ENCODE assay signal across 11 cellular contexts in the genomic region with DNA sequence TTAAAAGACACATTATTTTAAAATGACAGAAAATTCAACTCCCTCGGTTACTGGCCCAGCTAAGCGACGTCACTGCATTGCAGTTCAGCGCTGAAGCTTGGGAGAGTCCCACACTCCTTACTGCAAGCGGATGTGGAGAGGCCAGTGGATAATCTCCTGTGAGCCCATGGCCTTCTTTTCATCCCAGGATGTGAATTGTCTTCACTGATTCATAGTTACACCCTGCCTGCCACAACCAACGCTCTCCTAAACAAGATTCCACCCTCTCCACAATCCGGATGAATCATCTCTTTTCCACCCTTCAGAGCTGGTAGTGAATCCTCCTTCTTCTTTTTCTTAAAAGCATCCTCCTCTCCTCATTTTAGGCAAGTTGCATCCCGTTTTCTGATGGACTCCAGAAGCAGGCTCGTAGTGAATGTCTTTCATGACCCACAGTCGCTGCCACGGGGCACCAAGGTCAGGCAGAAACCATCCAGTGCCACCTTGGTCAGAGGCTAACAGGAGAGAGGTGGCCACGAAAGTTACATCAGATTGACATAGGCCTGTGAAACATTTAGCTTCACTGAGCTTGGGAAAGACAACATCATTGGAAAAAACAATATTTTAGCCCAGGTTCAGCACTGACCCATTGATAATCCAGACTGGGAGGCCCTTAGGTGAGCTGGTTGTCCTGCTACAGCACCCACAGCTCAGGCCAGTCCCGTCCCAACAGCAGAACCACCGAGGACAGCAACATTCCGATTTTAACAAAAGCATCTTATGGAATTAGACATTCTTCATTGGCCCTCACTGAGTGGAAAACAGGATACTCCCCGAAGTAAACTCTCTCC. TPM values are rescaled to one million over a fixed set of nuclear protein-coding genes. Genes with fewer than 3 reads are reported as not detected.
DNase-seq lines count a peak whose midpoint lies in the region; ATAC-seq and TF ChIP-seq lines count a peak whose summit lies in the region.
"Had no signal": no experiment of that assay in that cellular context is flagged by ENCODE, and none has a peak within 500 bp of the region (broad histone marks: within the 10 kb centered on the region; RNA-seq: fewer than 3 reads in every experiment).

No MANE protein-coding gene starts in this region.

- H3K79me2 ChIP-seq in PC-3 (ENCODE audit: low read length), result peaks cover 39% of the 10 kb centered on the region
- no peaks in the 10 kb centered on the region for H3K79me2 ChIP-seq in neural progenitor cell (ENCODE audit: low read depth)

- H3K36me3 Mint-ChIP-seq in Calu3 (ENCODE audit: insufficient read depth, unreplicated experiment), result peaks cover 6% of the 10 kb centered on the region
- no peaks in the 10 kb centered on the region for H3K36me3 Mint-ChIP-seq in neural progenitor cell
- H3K36me3 Mint-ChIP-seq: CD4-positive, CD25-positive, alpha-beta regulatory T cell had no signal

- H2AFZ ChIP-seq in PC-3 (ENCODE audit: low read length) (no peak overlapping the region), neural progenitor cell (replicated peaks) (no peak overlapping the region)

- no peaks in the 10 kb centered on the region for H4K20me1 ChIP-seq in PC-3 (ENCODE audit: low read length)
- H4K20me1 ChIP-seq in neural progenitor cell (ENCODE audit: low read depth), result peaks cover 14% of the 10 kb centered on the region

- no peak for DNase-seq in Calu3
- peak; percentile 89 for DNase-seq in PC-3
- no peak for DNase-seq in epithelial cell of proximal tubule (ENCODE audit: low read depth)
- no peak for DNase-seq in neural progenitor cell (ENCODE audit: low spot score)
- DNase-seq in stimulated activated CD4-positive, alpha-beta T cell treated with anti-CD3 and anti-CD28 coated beads, Interleukin-4, amount 100 ng/mL, for 24 hours, result no peak
- DNase-seq in ascending aorta (ENCODE audit: low spot score in 2 of 2), result no peak
- DNase-seq in activated CD4-positive, alpha-beta T cell treated with anti-CD3 and anti-CD28 coated beads for 4 hours, result no peak
- DNase-seq in nucleus accumbens (lab: John Stamatoyannopoulos, UW), result no peak
- DNase-seq: CD4-positive, CD25-positive, alpha-beta regulatory T cell; nephron progenitor cell; T-helper 17 cell had no signal

- peak overlapping the region; percentile 86 for H3K27ac ChIP-seq in PC-3 (ENCODE audit: low read length)
- H3K27ac ChIP-seq in neural progenitor cell, result no peak overlapping the region
- H3K27ac ChIP-seq in ascending aorta, result no peak overlapping the region

- H3K9me3 ChIP-seq in PC-3 (ENCODE audit: low read length) (no peaks in the 10 kb centered on the region), neural progenitor cell (ENCODE audit: low read depth) (no peaks in the 10 kb centered on the region), ascending aorta (no peaks in the 10 kb centered on the region)

- H3K4me3 ChIP-seq in PC-3 (ENCODE audit: low read length), result peak overlapping the region; percentile 73
- H3K4me3 ChIP-seq in epithelial cell of proximal tubule (ENCODE audit: low read depth, low read length), result peak overlapping the region; percentile 63
- H3K4me3 ChIP-seq in neural progenitor cell, result no peak overlapping the region
- no peak overlapping the region for H3K4me3 ChIP-seq in ascending aorta

- H3K9me3 Mint-ChIP-seq in Calu3 (ENCODE audit: low read depth, unreplicated experiment) (no peaks in the 10 kb centered on the region), neural progenitor cell (peaks cover 5% of the 10 kb centered on the region)
- H3K9me3 Mint-ChIP-seq: CD4-positive, CD25-positive, alpha-beta regulatory T cell; nephron progenitor cell had no signal

- BruUV-seq in Calu3 (replicated peaks; lab: Mats Ljungman, UMichigan) (TSS peak; percentile 20), PC-3 (replicated peaks; lab: Mats Ljungman, UMichigan) (TSS peak; percentile 50)

- H3K27me3 Mint-ChIP-seq in Calu3 (ENCODE audit: unreplicated experiment) (peaks cover 19% of the 10 kb centered on the region), neural progenitor cell (ENCODE audit: insufficient read depth, low read depth) (peaks cover 48% of the 10 kb centered on the region)

- H3K9ac ChIP-seq in PC-3 (ENCODE audit: low read length) (peak overlapping the region; percentile 79), neural progenitor cell (no peak overlapping the region)

- H3K4me3 Mint-ChIP-seq in Calu3 (ENCODE audit: low read depth, unreplicated experiment) (no peak overlapping the region), neural progenitor cell (peak overlapping the region; percentile 18)

- CTCF ChIA-PET in Calu3 (lab: Charles Lee) (no interaction called here), PC-3 (lab: Charles Lee) (no interaction called here)

- H3K9me2 ChIP-seq in PC-3 (replicated peaks; ENCODE audit: low read length), result no peaks in the 10 kb centered on the region

- POLR2A ChIA-PET in PC-3 (lab: Charles Lee; ENCODE audit: unreplicated experiment), result interaction anchor here (0.6 kb wide), 1 partner anchor 221 kb away, joined by 3 read pairs; no protein-coding TSS in a partner anchor

- peaks cover 27% of the 10 kb centered on the region for H3K4me1 ChIP-seq in PC-3 (ENCODE audit: insufficient read depth, low read length)
- peaks cover 22% of the 10 kb centered on the region for H3K4me1 ChIP-seq in neural progenitor cell
- peaks cover 7 to 18% of the 10 kb centered on the region in 2 donors for H3K4me1 ChIP-seq in ascending aorta

- H3K36me3 ChIP-seq in PC-3 (ENCODE audit: low read depth, low read length), result peaks cover 17% of the 10 kb centered on the region; the same call in 1 of the 2 replicates
- H3K36me3 ChIP-seq in neural progenitor cell, result no peaks in the 10 kb centered on the region
- no peaks in the 10 kb centered on the region for H3K36me3 ChIP-seq in ascending aorta

- H3F3A ChIP-seq in PC-3 (ENCODE audit: low read length, unreplicated experiment) (no peaks in the 10 kb centered on the region), neural progenitor cell (ENCODE audit: low read depth) (peaks cover 5% of the 10 kb centered on the region)

- peak; percentile 77 for ATAC-seq in PC-3
- ATAC-seq: T-helper 17 cell had no signal

- H3K4me2 ChIP-seq in PC-3 (ENCODE audit: low read length) (peak overlapping the region; percentile 87), neural progenitor cell (no peak overlapping the region)

- intact Hi-C loops in Calu3 (cut with micrococcal nuclease; ENCODE audit: unreplicated experiment) (no loop called here), PC-3 (cut with micrococcal nuclease) (loop anchor here (1.0 to 5.0 kb wide), 6 partner anchors 15 to 582 kb away; a partner anchor contains a TSS), ascending aorta (cut with DNase I) (loop anchor here (10.0 kb wide), 1 partner anchor 304 kb away; no protein-coding TSS in a partner anchor)

- no peak for TF ChIP-seq CTCF in Calu3 (IDR thresholded peaks at IDR 0.05; ENCODE audit: unreplicated experiment)
- no peak for TF ChIP-seq CTCF in PC-3 (conservative IDR thresholded peaks at IDR 0.05; ENCODE audit: low read depth, low read length)
- TF ChIP-seq CTCF in epithelial cell of proximal tubule (conservative IDR thresholded peaks at IDR 0.05; ENCODE audit: low read depth, low read length), result no peak
- TF ChIP-seq CTCF in neural progenitor cell (IDR thresholded peaks at IDR 0.05), result no peak
- no peak for TF ChIP-seq CTCF in ascending aorta (IDR thresholded peaks at IDR 0.05)

- H3K4me1 Mint-ChIP-seq in Calu3 (ENCODE audit: low read depth, unreplicated experiment) (peaks cover 9% of the 10 kb centered on the region), neural progenitor cell (peaks cover 14% of the 10 kb centered on the region)

- no peaks in the 10 kb centered on the region for H3K27me3 ChIP-seq in PC-3 (ENCODE audit: low read length)
- H3K27me3 ChIP-seq in neural progenitor cell, result peaks cover 85% of the 10 kb centered on the region
- H3K27me3 ChIP-seq in ascending aorta, result peaks cover 25% of the 10 kb centered on the region

- H3K27ac Mint-ChIP-seq in Calu3 (ENCODE audit: unreplicated experiment), result no peak overlapping the region
- H3K27ac Mint-ChIP-seq in neural progenitor cell, result no peak overlapping the region
- H3K27ac Mint-ChIP-seq: CD4-positive, CD25-positive, alpha-beta regulatory T cell; nephron progenitor cell; T-helper 17 cell had no signal

RNA-seq across cellular contexts. Expression of a gene that starts 2.0 kb away (rescaled TPM):
- total RNA-seq in Calu3 (2022) (3.9 and 4.6 TPM in 2 replicates), PC-3 (2014; rRNA removed) (46.5 and 53.0 TPM in 2 replicates), epithelial cell of proximal tubule (5.1 and 5.7 TPM in 2 replicates), neural progenitor cell (ENCODE audit: low replicate concordance) (not detected in 2 replicates), ascending aorta (0.21 TPM)
- total RNA-seq: CD4-positive, CD25-positive, alpha-beta regulatory T cell; T-helper 17 cell had no signal

RNA-seq across cellular contexts. Expression of a gene that starts 29.8 kb away (rescaled TPM):
- total RNA-seq in Calu3 (2022) (3.9 and 4.3 TPM in 2 replicates), PC-3 (2014; rRNA removed) (0.55 and 1.2 TPM in 2 replicates), epithelial cell of proximal tubule (0.14 and 0.58 TPM in 2 replicates), neural progenitor cell (ENCODE audit: low replicate concordance) (0.17 and 0.53 TPM in 2 replicates), ascending aorta (not detected)
- total RNA-seq: CD4-positive, CD25-positive, alpha-beta regulatory T cell had no signal

RNA-seq across cellular contexts. Expression of a gene that starts 41.4 kb away (rescaled TPM):
- 0.24 TPM in 1 of 2 replicates, not detected in the other for total RNA-seq in Calu3 (2022)
- total RNA-seq in PC-3 (2014; rRNA removed), result 0.52 and 0.84 TPM in 2 replicates
- total RNA-seq in epithelial cell of proximal tubule, result 0.29 TPM in 1 of 2 replicates, not detected in the other
- total RNA-seq in neural progenitor cell (ENCODE audit: low replicate concordance), result not detected in 2 replicates
- total RNA-seq in ascending aorta, result not detected

Comparison
In these comparisons a context has a peak if more than half of its experiments do, and no peak if none do; other contexts are left out.
1. H3K4me3 ChIP-seq: peak in PC-3 (single experiment) and epithelial cell of proximal tubule (single experiment); none in neural progenitor cell (single experiment) and ascending aorta (0 of 2).